In the genomic region with DNA sequence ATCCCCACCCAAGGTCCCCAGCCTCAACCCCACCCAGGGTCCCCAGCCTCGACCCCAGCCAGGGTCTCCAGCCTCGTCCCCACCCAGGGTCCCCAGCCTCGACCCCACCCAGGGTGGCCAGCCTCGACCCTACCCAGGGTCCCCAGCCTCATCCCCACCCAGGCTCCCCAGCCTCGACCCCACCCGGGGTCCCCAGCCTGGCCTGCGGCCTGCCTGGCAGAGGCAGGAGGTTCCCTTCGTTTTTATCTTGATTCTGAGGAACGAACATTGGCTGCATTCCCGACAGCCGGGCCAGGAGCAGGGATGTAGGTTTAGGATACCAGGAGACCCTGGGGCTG, we compare ENCODE assay signal across 1 cellular context.
TF ChIP-seq lines count a peak whose summit lies in the region.

No MANE protein-coding gene starts in this region.

TF ChIP-seq in HepG2, 621 proteins besides CTCF, POLR2A, EP300 and RAD21 (continued from another document):
- TF ChIP-seq, protein P1, sequence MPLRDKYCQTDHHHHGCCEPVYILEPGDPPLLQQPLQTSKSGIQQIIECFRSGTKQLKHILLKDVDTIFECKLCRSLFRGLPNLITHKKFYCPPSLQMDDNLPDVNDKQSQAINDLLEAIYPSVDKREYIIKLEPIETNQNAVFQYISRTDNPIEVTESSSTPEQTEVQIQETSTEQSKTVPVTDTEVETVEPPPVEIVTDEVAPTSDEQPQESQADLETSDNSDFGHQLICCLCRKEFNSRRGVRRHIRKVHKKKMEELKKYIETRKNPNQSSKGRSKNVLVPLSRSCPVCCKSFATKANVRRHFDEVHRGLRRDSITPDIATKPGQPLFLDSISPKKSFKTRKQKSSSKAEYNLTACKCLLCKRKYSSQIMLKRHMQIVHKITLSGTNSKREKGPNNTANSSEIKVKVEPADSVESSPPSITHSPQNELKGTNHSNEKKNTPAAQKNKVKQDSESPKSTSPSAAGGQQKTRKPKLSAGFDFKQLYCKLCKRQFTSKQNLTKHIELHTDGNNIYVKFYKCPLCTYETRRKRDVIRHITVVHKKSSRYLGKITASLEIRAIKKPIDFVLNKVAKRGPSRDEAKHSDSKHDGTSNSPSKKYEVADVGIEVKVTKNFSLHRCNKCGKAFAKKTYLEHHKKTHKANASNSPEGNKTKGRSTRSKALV (CRISPR knock-in tag; IDR thresholded peaks at IDR 0.05) = no peak
- TF ChIP-seq ATF7-NPFF (CRISPR knock-in tag; IDR thresholded peaks at IDR 0.05; ENCODE audit: low read depth) (no peak), ZNF768 (CRISPR knock-in tag; IDR thresholded peaks at IDR 0.05) (no peak), DNMT1 (CRISPR knock-in tag; IDR thresholded peaks at IDR 0.05) (no peak), CEBPB (IDR thresholded peaks at IDR 0.05; ENCODE audit: borderline replicate concordance, low read depth, low read length) (no peak), SALL2 (CRISPR knock-in tag; IDR thresholded peaks at IDR 0.05) (no peak), ZSCAN12 (CRISPR knock-in tag; IDR thresholded peaks at IDR 0.05) (no peak)
- TF ChIP-seq, protein P2, sequence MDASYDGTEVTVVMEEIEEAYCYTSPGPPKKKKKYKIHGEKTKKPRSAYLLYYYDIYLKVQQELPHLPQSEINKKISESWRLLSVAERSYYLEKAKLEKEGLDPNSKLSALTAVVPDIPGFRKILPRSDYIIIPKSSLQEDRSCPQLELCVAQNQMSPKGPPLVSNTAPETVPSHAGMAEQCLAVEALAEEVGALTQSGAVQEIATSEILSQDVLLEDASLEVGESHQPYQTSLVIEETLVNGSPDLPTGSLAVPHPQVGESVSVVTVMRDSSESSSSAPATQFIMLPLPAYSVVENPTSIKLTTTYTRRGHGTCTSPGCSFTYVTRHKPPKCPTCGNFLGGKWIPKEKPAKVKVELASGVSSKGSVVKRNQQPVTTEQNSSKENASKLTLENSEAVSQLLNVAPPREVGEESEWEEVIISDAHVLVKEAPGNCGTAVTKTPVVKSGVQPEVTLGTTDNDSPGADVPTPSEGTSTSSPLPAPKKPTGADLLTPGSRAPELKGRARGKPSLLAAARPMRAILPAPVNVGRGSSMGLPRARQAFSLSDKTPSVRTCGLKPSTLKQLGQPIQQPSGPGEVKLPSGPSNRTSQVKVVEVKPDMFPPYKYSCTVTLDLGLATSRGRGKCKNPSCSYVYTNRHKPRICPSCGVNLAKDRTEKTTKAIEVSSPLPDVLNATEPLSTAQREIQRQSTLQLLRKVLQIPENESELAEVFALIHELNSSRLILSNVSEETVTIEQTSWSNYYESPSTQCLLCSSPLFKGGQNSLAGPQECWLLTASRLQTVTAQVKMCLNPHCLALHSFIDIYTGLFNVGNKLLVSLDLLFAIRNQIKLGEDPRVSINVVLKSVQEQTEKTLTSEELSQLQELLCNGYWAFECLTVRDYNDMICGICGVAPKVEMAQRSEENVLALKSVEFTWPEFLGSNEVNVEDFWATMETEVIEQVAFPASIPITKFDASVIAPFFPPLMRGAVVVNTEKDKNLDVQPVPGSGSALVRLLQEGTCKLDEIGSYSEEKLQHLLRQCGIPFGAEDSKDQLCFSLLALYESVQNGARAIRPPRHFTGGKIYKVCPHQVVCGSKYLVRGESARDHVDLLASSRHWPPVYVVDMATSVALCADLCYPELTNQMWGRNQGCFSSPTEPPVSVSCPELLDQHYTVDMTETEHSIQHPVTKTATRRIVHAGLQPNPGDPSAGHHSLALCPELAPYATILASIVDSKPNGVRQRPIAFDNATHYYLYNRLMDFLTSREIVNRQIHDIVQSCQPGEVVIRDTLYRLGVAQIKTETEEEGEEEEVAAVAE (CRISPR knock-in tag; IDR thresholded peaks at IDR 0.05; ENCODE audit: borderline replicate concordance) = no peak
- TF ChIP-seq, protein P3, sequence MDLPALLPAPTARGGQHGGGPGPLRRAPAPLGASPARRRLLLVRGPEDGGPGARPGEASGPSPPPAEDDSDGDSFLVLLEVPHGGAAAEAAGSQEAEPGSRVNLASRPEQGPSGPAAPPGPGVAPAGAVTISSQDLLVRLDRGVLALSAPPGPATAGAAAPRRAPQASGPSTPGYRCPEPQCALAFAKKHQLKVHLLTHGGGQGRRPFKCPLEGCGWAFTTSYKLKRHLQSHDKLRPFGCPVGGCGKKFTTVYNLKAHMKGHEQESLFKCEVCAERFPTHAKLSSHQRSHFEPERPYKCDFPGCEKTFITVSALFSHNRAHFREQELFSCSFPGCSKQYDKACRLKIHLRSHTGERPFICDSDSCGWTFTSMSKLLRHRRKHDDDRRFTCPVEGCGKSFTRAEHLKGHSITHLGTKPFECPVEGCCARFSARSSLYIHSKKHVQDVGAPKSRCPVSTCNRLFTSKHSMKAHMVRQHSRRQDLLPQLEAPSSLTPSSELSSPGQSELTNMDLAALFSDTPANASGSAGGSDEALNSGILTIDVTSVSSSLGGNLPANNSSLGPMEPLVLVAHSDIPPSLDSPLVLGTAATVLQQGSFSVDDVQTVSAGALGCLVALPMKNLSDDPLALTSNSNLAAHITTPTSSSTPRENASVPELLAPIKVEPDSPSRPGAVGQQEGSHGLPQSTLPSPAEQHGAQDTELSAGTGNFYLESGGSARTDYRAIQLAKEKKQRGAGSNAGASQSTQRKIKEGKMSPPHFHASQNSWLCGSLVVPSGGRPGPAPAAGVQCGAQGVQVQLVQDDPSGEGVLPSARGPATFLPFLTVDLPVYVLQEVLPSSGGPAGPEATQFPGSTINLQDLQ (CRISPR knock-in tag; IDR thresholded peaks at IDR 0.05) = no peak
- TF ChIP-seq, protein P4, sequence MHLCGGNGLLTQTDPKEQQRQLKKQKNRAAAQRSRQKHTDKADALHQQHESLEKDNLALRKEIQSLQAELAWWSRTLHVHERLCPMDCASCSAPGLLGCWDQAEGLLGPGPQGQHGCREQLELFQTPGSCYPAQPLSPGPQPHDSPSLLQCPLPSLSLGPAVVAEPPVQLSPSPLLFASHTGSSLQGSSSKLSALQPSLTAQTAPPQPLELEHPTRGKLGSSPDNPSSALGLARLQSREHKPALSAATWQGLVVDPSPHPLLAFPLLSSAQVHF (CRISPR knock-in tag; IDR thresholded peaks at IDR 0.05) = no peak
- TF ChIP-seq, protein P5, sequence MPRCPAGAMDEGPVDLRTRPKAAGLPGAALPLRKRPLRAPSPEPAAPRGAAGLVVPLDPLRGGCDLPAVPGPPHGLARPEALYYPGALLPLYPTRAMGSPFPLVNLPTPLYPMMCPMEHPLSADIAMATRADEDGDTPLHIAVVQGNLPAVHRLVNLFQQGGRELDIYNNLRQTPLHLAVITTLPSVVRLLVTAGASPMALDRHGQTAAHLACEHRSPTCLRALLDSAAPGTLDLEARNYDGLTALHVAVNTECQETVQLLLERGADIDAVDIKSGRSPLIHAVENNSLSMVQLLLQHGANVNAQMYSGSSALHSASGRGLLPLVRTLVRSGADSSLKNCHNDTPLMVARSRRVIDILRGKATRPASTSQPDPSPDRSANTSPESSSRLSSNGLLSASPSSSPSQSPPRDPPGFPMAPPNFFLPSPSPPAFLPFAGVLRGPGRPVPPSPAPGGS (CRISPR knock-in tag; IDR thresholded peaks at IDR 0.05) = no peak
